Comparison of ENCODE assay signal across 8 cellular contexts in genomic region chr17:60720763-60721531, GRCh38. TPM values are rescaled to one million over a fixed set of nuclear protein-coding genes. Genes with fewer than 3 reads are reported as not detected.
DNase-seq lines count a peak whose midpoint lies in the region; ATAC-seq, FAIRE-seq and TF ChIP-seq lines count a peak whose summit lies in the region.

No MANE protein-coding gene starts in this region.

- peak; percentile 84 for FAIRE-seq in HTR-8/SVneo (lab: Jason Lieb, UNC)

- no peak for TF ChIP-seq POLR2A in prostate gland (IDR thresholded peaks at IDR 0.05)

- intact Hi-C loops in head of caudate nucleus (cut with DNase I) (no loop called here), prostate gland (cut with DNase I) (loop anchor here (10.0 kb wide), 2 partner anchors 274 to 674 kb away; partner anchors contain the start of gene TBX2)

- no peak overlapping the region for H3K4me3 ChIP-seq in prostate gland

- H3K27me3 ChIP-seq in prostate gland (replicated peaks; ENCODE audit: insufficient read depth): no peaks in the 10 kb centered on the region

- H3K4me1 ChIP-seq in prostate gland (replicated peaks): no peaks in the 10 kb centered on the region

- TF ChIP-seq CTCF in prostate gland (IDR thresholded peaks at IDR 0.05): peak; percentile 62 to 85 (median 84)

- DNase-seq in Daoy (ENCODE audit: low read depth) (peak; percentile 34), HTR-8/SVneo (ENCODE audit: insufficient read length, low spot score) (peak; percentile 79), NOMO-1 treated with DMSO at 0.1 percent for 48 hours (lab: John Stamatoyannopoulos, UW; ENCODE audit: unreplicated experiment) (peak; percentile 60), head of caudate nucleus (peak in 29 of 42 donors; percentile 12 to 85 (median 49)), prostate gland (ENCODE audit: low spot score) (peak; percentile 53)
- DNase-seq in activated gamma-delta T cell treated with anti-CD3 and anti-CD28 coated beads, Interleukin-2, amount 50 U/mL, for 16 hours (ENCODE audit: low read depth): peak; percentile 15
- no peak for DNase-seq in activated naive CD4-positive, alpha-beta T cell treated with Interleukin-2 at 50 U/mL for 16 hours

- WGBS in prostate gland: 32% methylated on average over 5 of the region's 5 CpGs

- H3K36me3 ChIP-seq in prostate gland: no peaks in the 10 kb centered on the region

- ATAC-seq in GM18498 (IDR thresholded peaks at IDR 0.05; ENCODE audit: unreplicated experiment): no peak

- H3K9me3 ChIP-seq in prostate gland: no peaks in the 10 kb centered on the region

- no peak overlapping the region for H3K27ac ChIP-seq in prostate gland

RNA-seq across cellular contexts. Expression of gene BCAS3, which starts 43.3 kb away (rescaled TPM):
- total RNA-seq in Daoy (2014; rRNA removed; shearing (Covaris generic)): 4.2 and 18.0 TPM in 2 replicates
- total RNA-seq in prostate gland: 10 to 100 TPM; 57.8 to 93.9 TPM
